In the genomic region with DNA sequence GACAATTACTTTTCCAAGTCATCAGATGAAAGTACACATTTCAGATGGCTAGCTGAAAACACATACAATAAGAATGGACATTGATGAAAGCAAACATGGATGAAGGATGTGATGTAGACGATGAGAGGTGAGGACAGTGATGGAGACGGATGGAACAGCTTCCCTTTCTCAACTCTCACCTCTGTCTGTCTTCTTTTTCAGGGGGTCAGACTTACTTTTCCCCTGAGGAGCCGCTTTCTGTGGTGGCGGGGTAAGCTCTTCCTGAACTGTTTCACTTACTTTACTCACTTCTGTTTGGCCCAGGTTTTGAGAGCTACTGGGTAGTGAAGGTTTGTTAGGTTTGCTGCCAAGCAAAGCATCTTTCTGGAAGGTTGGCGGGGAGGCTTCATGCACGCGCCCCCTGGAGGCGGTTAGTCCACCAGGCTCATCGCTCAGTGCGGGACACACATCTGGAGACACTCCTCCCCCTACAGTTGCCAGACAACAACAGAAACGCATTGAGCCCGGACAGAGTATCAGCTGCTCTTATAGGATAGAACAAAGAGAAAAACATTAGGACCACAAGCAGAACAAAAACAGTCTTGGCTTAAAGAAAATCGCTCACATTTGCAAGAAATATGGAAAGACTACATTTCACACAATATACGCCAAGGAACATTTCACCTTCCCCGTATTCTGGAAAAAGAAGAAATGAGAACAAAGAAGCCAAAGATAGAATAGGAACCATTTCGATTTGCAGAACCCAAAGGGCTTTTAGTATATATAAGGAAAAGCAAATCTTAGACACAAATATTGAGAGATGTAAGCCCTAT, we compare ENCODE assay signal across 8 cellular contexts.
DNase-seq lines count a peak whose midpoint lies in the region; ATAC-seq and TF ChIP-seq lines count a peak whose summit lies in the region.

No MANE protein-coding gene starts in this region.

- no peaks in the 10 kb centered on the region for H3K36me3 ChIP-seq in CD8-positive, alpha-beta memory T cell (ENCODE audit: insufficient read depth, low read length)
- no peaks in the 10 kb centered on the region for H3K36me3 ChIP-seq in esophagus squamous epithelium

- WGBS in esophagus squamous epithelium, 2 donors, result 26 to 32% methylated on average over 9 to 15 of the region's 16 CpGs

- peaks cover 0 to 4% (median 0%) of the 10 kb centered on the region in 5 donors for H3K9me3 Mint-ChIP-seq in CD8-positive, alpha-beta memory T cell
- no peaks in the 10 kb centered on the region for H3K9me3 Mint-ChIP-seq in activated T-cell treated with anti-CD3 and anti-CD28 coated beads, Interleukin-2, amount 50 U/mL, for 24 hours
- no peaks in the 10 kb centered on the region for H3K9me3 Mint-ChIP-seq in natural killer cell treated with Interleukin-12 subunit alpha and Interleukin-12 subunit beta and Interleukin-15 and Interleukin-18, amount 100 ng/mL, for 72 hours
- H3K9me3 Mint-ChIP-seq in stimulated activated naive B cell treated with anti-CD40 and anti-IgM and Interleukin-4, amounts not matched to agents 10 μg/mL and 1 μg/mL and 100 μg/mL, for 72 hours, result peaks cover 0 to 6% of the 10 kb centered on the region in 2 donors

- H3K36me3 Mint-ChIP-seq in CD8-positive, alpha-beta memory T cell, result peaks cover 9 to 17% (median 15%) of the 10 kb centered on the region in 3 donors
- peaks cover 20% of the 10 kb centered on the region for H3K36me3 Mint-ChIP-seq in activated T-cell treated with anti-CD3 and anti-CD28 coated beads, Interleukin-2, amount 50 U/mL, for 24 hours (ENCODE audit: low read depth)
- peaks cover 7% of the 10 kb centered on the region for H3K36me3 Mint-ChIP-seq in natural killer cell treated with Interleukin-12 subunit alpha and Interleukin-12 subunit beta and Interleukin-15 and Interleukin-18, amount 100 ng/mL, for 72 hours
- H3K36me3 Mint-ChIP-seq in stimulated activated naive B cell treated with anti-CD40 and anti-IgM and Interleukin-4, amounts not matched to agents 10 μg/mL and 1 μg/mL and 100 μg/mL, for 72 hours, result peaks cover 9 to 14% of the 10 kb centered on the region in 2 donors

- H3K27me3 Mint-ChIP-seq in CD8-positive, alpha-beta memory T cell, result peaks cover 0 to 3% of the 10 kb centered on the region in 2 donors
- H3K27me3 Mint-ChIP-seq in activated T-cell treated with anti-CD3 and anti-CD28 coated beads, Interleukin-2, amount 50 U/mL, for 24 hours, result no peaks in the 10 kb centered on the region
- H3K27me3 Mint-ChIP-seq in natural killer cell treated with Interleukin-12 subunit alpha and Interleukin-12 subunit beta and Interleukin-15 and Interleukin-18, amount 100 ng/mL, for 72 hours, result no peaks in the 10 kb centered on the region
- no peaks in the 10 kb centered on the region for H3K27me3 Mint-ChIP-seq in stimulated activated naive B cell treated with anti-CD40 and anti-IgM and Interleukin-4, amounts not matched to agents 10 μg/mL and 1 μg/mL and 100 μg/mL, for 72 hours

- no peaks in the 10 kb centered on the region for H3K9me3 ChIP-seq in CD8-positive, alpha-beta memory T cell (ENCODE audit: low read length)
- no peaks in the 10 kb centered on the region for H3K9me3 ChIP-seq in esophagus squamous epithelium

- POLR2A ChIA-PET in CD8-positive, alpha-beta memory T cell (lab: Charles Lee), result interaction anchor here (0.8 to 1.5 kb wide), 3 partner anchors 66 to 134 kb away, joined by 3 to 4 read pairs (median 3); no protein-coding TSS in a partner anchor

- no peak overlapping the region for H3K4me3 Mint-ChIP-seq in CD8-positive, alpha-beta memory T cell
- no peak overlapping the region for H3K4me3 Mint-ChIP-seq in activated T-cell treated with anti-CD3 and anti-CD28 coated beads, Interleukin-2, amount 50 U/mL, for 24 hours
- no peak overlapping the region for H3K4me3 Mint-ChIP-seq in natural killer cell treated with Interleukin-12 subunit alpha and Interleukin-12 subunit beta and Interleukin-15 and Interleukin-18, amount 100 ng/mL, for 72 hours
- peak overlapping the region; percentile 19 to 20 for H3K4me3 Mint-ChIP-seq in stimulated activated naive B cell treated with anti-CD40 and anti-IgM and Interleukin-4, amounts not matched to agents 10 μg/mL and 1 μg/mL and 100 μg/mL, for 72 hours

- peak overlapping the region in 4 of 8 donors; percentile 10 to 58 (median 29) for H3K27ac Mint-ChIP-seq in CD8-positive, alpha-beta memory T cell
- H3K27ac Mint-ChIP-seq in activated T-cell treated with anti-CD3 and anti-CD28 coated beads, Interleukin-2, amount 50 U/mL, for 24 hours, result peak overlapping the region; percentile 1
- H3K27ac Mint-ChIP-seq in natural killer cell treated with Interleukin-12 subunit alpha and Interleukin-12 subunit beta and Interleukin-15 and Interleukin-18, amount 100 ng/mL, for 72 hours, result no peak overlapping the region
- peak overlapping the region; percentile 31 for H3K27ac Mint-ChIP-seq in stimulated activated naive B cell treated with anti-CD40 and anti-IgM and Interleukin-4, amounts not matched to agents 10 μg/mL and 1 μg/mL and 100 μg/mL, for 72 hours

- TF ChIP-seq POLR2A in esophagus squamous epithelium (IDR thresholded peaks at IDR 0.05), result no peak

- peaks cover 8% of the 10 kb centered on the region for H3K4me1 ChIP-seq in CD8-positive, alpha-beta memory T cell (ENCODE audit: insufficient read depth, low read length)
- H3K4me1 ChIP-seq in esophagus squamous epithelium, result peaks cover 0 to 9% (median 0%) of the 10 kb centered on the region in 3 donors

- ATAC-seq in GM19452 (IDR thresholded peaks at IDR 0.05; ENCODE audit: unreplicated experiment), result peak; percentile 82
- ATAC-seq in HG03565 (IDR thresholded peaks at IDR 0.05; ENCODE audit: unreplicated experiment), result peak; percentile 83
- peak; percentile 88 to 93 for ATAC-seq in natural killer cell treated with Interleukin-12 subunit alpha and Interleukin-12 subunit beta and Interleukin-15 and Interleukin-18, amount 100 ng/mL, for 72 hours
- ATAC-seq in stimulated activated naive B cell treated with anti-CD40 and anti-IgM and Interleukin-4, amounts not matched to agents 10 μg/mL and 1 μg/mL and 100 μg/mL, for 72 hours (replicated peaks), result peak; percentile 99 to 100

- DNase-seq in CD8-positive, alpha-beta memory T cell, result peak; percentile 62 to 84 (median 67)
- peak; percentile 85 for DNase-seq in activated T-cell treated with anti-CD3 and anti-CD28 coated beads, Interleukin-2, amount 50 U/mL, for 24 hours
- DNase-seq in esophagus squamous epithelium (lab: John Stamatoyannopoulos, UW), result no peak
- peak; percentile 81 for DNase-seq in natural killer cell treated with Interleukin-12 subunit alpha and Interleukin-12 subunit beta and Interleukin-15 and Interleukin-18, amount 100 ng/mL, for 72 hours (ENCODE audit: low spot score)
- DNase-seq in stimulated activated naive B cell treated with anti-CD40 and anti-IgM and Interleukin-4, amounts not matched to agents 10 μg/mL and 1 μg/mL and 100 μg/mL, for 72 hours, result peak; percentile 59

- H3K4me1 Mint-ChIP-seq in CD8-positive, alpha-beta memory T cell, result peaks cover 9% of the 10 kb centered on the region in 3 donors
- H3K4me1 Mint-ChIP-seq in activated T-cell treated with anti-CD3 and anti-CD28 coated beads, Interleukin-2, amount 50 U/mL, for 24 hours (ENCODE audit: low read depth), result peaks cover 11% of the 10 kb centered on the region
- peaks cover 6 to 7% of the 10 kb centered on the region in 2 donors for H3K4me1 Mint-ChIP-seq in natural killer cell treated with Interleukin-12 subunit alpha and Interleukin-12 subunit beta and Interleukin-15 and Interleukin-18, amount 100 ng/mL, for 72 hours (ENCODE audit: low read depth in 2 of 2)
- H3K4me1 Mint-ChIP-seq in stimulated activated naive B cell treated with anti-CD40 and anti-IgM and Interleukin-4, amounts not matched to agents 10 μg/mL and 1 μg/mL and 100 μg/mL, for 72 hours, result peaks cover 5 to 8% of the 10 kb centered on the region in 2 donors

- intact Hi-C loops in esophagus squamous epithelium (cut with DNase I), result no loop called here

- no peak overlapping the region for H3K27ac ChIP-seq in CD8-positive, alpha-beta memory T cell (ENCODE audit: low read depth, low read length)
- H3K27ac ChIP-seq in esophagus squamous epithelium, result no peak overlapping the region

- H3K4me3 ChIP-seq in CD8-positive, alpha-beta memory T cell (ENCODE audit: low read length), result no peak overlapping the region
- no peak overlapping the region for H3K4me3 ChIP-seq in esophagus squamous epithelium

- CTCF ChIA-PET in CD8-positive, alpha-beta memory T cell (lab: Charles Lee), result interaction anchor here (0.6 to 6.2 kb wide), 46 partner anchors 9 to 212 kb away, joined by 3 to 72 read pairs (median 5); a partner anchor contains a TSS

- peak; percentile 64 to 78 (median 73) for TF ChIP-seq CTCF in esophagus squamous epithelium (IDR thresholded peaks at IDR 0.05)

- H3K27me3 ChIP-seq in CD8-positive, alpha-beta memory T cell (ENCODE audit: insufficient read depth, low read length, poor library complexity, severe bottlenecking), result no peaks in the 10 kb centered on the region
- no peaks in the 10 kb centered on the region for H3K27me3 ChIP-seq in esophagus squamous epithelium

TF ChIP-seq in PFSK-1, 5 proteins besides CTCF, POLR2A, EP300 and RAD21:
- TF ChIP-seq FOXP2 (optimal IDR thresholded peaks at IDR 0.05; ENCODE audit: borderline replicate concordance, extremely low read depth, extremely low read length, insufficient read depth) (peak; percentile 85), POLR2AphosphoS5 (IDR thresholded peaks at IDR 0.05; ENCODE audit: low read depth, low read length) (no peak)
- TF ChIP-seq, protein P1, sequence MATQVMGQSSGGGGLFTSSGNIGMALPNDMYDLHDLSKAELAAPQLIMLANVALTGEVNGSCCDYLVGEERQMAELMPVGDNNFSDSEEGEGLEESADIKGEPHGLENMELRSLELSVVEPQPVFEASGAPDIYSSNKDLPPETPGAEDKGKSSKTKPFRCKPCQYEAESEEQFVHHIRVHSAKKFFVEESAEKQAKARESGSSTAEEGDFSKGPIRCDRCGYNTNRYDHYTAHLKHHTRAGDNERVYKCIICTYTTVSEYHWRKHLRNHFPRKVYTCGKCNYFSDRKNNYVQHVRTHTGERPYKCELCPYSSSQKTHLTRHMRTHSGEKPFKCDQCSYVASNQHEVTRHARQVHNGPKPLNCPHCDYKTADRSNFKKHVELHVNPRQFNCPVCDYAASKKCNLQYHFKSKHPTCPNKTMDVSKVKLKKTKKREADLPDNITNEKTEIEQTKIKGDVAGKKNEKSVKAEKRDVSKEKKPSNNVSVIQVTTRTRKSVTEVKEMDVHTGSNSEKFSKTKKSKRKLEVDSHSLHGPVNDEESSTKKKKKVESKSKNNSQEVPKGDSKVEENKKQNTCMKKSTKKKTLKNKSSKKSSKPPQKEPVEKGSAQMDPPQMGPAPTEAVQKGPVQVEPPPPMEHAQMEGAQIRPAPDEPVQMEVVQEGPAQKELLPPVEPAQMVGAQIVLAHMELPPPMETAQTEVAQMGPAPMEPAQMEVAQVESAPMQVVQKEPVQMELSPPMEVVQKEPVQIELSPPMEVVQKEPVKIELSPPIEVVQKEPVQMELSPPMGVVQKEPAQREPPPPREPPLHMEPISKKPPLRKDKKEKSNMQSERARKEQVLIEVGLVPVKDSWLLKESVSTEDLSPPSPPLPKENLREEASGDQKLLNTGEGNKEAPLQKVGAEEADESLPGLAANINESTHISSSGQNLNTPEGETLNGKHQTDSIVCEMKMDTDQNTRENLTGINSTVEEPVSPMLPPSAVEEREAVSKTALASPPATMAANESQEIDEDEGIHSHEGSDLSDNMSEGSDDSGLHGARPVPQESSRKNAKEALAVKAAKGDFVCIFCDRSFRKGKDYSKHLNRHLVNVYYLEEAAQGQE (IDR thresholded peaks at IDR 0.05; ENCODE audit: insufficient read depth in 1 of 2, low read depth in 2 of 2, low read length in 2 of 2), result no peak

Comparison
In these comparisons a context has a peak if more than half of its experiments do, and no peak if none do; other contexts are left out.
1. H3K27ac Mint-ChIP-seq: peak in activated T-cell treated with anti-CD3 and anti-CD28 coated beads, Interleukin-2, amount 50 U/mL, for 24 hours (single experiment) and stimulated activated naive B cell treated with anti-CD40 and anti-IgM and Interleukin-4, amounts not matched to agents 10 μg/mL and 1 μg/mL and 100 μg/mL, for 72 hours (single experiment); none in natural killer cell treated with Interleukin-12 subunit alpha and Interleukin-12 subunit beta and Interleukin-15 and Interleukin-18, amount 100 ng/mL, for 72 hours (0 of 2).
2. H3K4me3 Mint-ChIP-seq: peak in stimulated activated naive B cell treated with anti-CD40 and anti-IgM and Interleukin-4, amounts not matched to agents 10 μg/mL and 1 μg/mL and 100 μg/mL, for 72 hours (2 of 2); none in CD8-positive, alpha-beta memory T cell (0 of 7), activated T-cell treated with anti-CD3 and anti-CD28 coated beads, Interleukin-2, amount 50 U/mL, for 24 hours (single experiment) and natural killer cell treated with Interleukin-12 subunit alpha and Interleukin-12 subunit beta and Interleukin-15 and Interleukin-18, amount 100 ng/mL, for 72 hours (single experiment).
3. Peak in every context shown above with its lines, with median percentiles within 50 percentile points of each other: ATAC-seq.